Comparison of ENCODE assay signal across 8 cellular contexts in the genomic region with DNA sequence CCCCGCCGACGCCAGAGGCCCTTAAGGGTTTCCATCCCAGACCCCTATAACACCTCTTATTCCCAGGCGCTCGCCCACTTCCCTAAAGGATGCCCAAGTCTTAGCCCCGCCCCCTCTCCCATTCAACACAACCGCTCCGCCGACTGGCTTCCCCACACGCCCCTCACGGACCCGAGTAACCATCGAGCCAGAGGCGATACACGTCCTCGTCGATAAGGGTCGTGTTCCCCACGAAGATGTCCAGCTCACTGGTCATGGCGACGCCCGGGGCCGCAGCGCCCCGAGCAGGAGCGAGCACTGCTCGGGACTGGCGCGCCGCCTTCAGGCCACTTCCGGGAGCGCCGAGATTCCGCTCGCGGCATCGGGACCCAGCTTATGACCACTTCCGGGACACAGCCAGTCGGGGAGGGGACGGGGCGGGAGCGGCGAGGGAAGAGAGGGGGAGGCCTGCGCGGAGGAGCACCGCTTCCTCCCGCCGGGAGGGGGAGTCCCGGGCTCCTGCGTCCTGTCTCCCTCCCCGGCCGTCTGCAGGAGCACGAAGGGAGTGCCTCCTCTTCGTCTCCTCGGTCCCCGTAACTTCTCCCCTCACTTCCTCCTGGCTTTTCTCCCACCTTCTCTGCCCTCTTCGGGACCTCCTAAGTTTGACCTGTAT. TPM values are rescaled to one million over a fixed set of nuclear protein-coding genes. Genes with fewer than 3 reads are reported as not detected.
DNase-seq lines count a peak whose midpoint lies in the region; ATAC-seq and TF ChIP-seq lines count a peak whose summit lies in the region.

TSS of gene FIBP (minus strand) at position 309 of the 652 bp plus-strand sequence. CDS start at position 256, 53 bp downstream.

- DNase-seq in NCI-H1694 (lab: John Stamatoyannopoulos, UW) (peak; percentile 83), amniotic epithelial cell (ENCODE audit: low read depth) (peak; percentile 95), left cardiac atrium (peak; percentile 97), progenitor cell of endocrine pancreas (ENCODE audit: low spot score, unreplicated experiment) (peak; percentile 98), upper lobe of right lung (peak; percentile 99)

- H3K27ac ChIP-seq in upper lobe of right lung: peak within 1 kb of the TSS; percentile 96

- H3K36me3 Mint-ChIP-seq in progenitor cell of endocrine pancreas (ENCODE audit: insufficient read depth): peaks cover 6% of the 10 kb centered on the region

- H3K27me3 ChIP-seq in upper lobe of right lung: no peaks in the 10 kb centered on the region

- peak within 1 kb of the TSS; percentile 91 for H3K4me3 ChIP-seq in upper lobe of right lung

- intact Hi-C loops in T-helper 1 cell treated with Interleukin-12 subunit alpha and Interleukin-12 subunit beta and Interleukin-4 antibody, amounts not matched to agents 30 ng/mL and 1 ng/mL, for 36 hours (cut with micrococcal nuclease): loop anchor here (1.0 kb wide), 3 partner anchors 73 to 176 kb away; partner anchors contain the start of genes BANF1, EIF1AD, KAT5 and SART1
- intact Hi-C loops in left cardiac atrium (cut with DNase I): loop anchor here (1.0 to 10.0 kb wide), 2 partner anchors 73 to 77 kb away; partner anchors contain the start of gene SART1 (in 2 of the 2)
- intact Hi-C loops in upper lobe of right lung (cut with DNase I): no loop called here

- peaks cover 48% of the 10 kb centered on the region for H3K4me1 ChIP-seq in upper lobe of right lung

- peak within 1 kb of the TSS; percentile 99 for H3K27ac Mint-ChIP-seq in progenitor cell of endocrine pancreas

- no peaks in the 10 kb centered on the region for H3K9me3 ChIP-seq in upper lobe of right lung

- no peaks in the 10 kb centered on the region for H3K9me3 Mint-ChIP-seq in progenitor cell of endocrine pancreas (ENCODE audit: low read depth)

- H3K27me3 Mint-ChIP-seq in progenitor cell of endocrine pancreas: peaks cover 19% of the 10 kb centered on the region

- TF ChIP-seq POLR2A in GM10847 (IDR thresholded peaks at IDR 0.05; ENCODE audit: extremely low read depth, insufficient read length): peak; percentile 90

- H3K4me1 Mint-ChIP-seq in progenitor cell of endocrine pancreas (ENCODE audit: low read depth): peaks cover 35% of the 10 kb centered on the region

- TF ChIP-seq CTCF in progenitor cell of endocrine pancreas (IDR thresholded peaks at IDR 0.05; ENCODE audit: unreplicated experiment) (peak; percentile 71), upper lobe of right lung (IDR thresholded peaks at IDR 0.05) (peak; percentile 83)

- ATAC-seq in HG02798 (IDR thresholded peaks at IDR 0.05; ENCODE audit: poor library complexity, unreplicated experiment): peak; percentile 60
- peak; percentile 82 to 84 for ATAC-seq in left cardiac atrium
- ATAC-seq in upper lobe of right lung: peak; percentile 87

- peaks cover 33% of the 10 kb centered on the region for H3K36me3 ChIP-seq in upper lobe of right lung

- H3K4me3 Mint-ChIP-seq in progenitor cell of endocrine pancreas (ENCODE audit: low read depth): peak within 1 kb of the TSS; percentile 98

RNA-seq across cellular contexts. Expression of gene FIBP, which starts in this region (rescaled TPM):
- 85.3 and 88.7 TPM in 2 replicates for total RNA-seq in T-helper 1 cell treated with Interleukin-12 subunit alpha and Interleukin-12 subunit beta and Interleukin-4 antibody, amounts not matched to agents 30 ng/mL and 1 ng/mL, for 36 hours
- total RNA-seq in left cardiac atrium: 10 to 100 TPM; 37.8 to 44.3 TPM
- 67.7 and 77.8 TPM in 2 replicates for total RNA-seq in progenitor cell of endocrine pancreas
- 35.5 TPM for total RNA-seq in upper lobe of right lung

Comparison
In these comparisons a context has a peak if more than half of its experiments do, and no peak if none do; other contexts are left out.
1. Peak in every context shown above with its lines: DNase-seq, ATAC-seq, H3K4me3 ChIP-seq and H3K27ac ChIP-seq.